Comparison of ENCODE assay signal across 16 cellular contexts in the genomic region with DNA sequence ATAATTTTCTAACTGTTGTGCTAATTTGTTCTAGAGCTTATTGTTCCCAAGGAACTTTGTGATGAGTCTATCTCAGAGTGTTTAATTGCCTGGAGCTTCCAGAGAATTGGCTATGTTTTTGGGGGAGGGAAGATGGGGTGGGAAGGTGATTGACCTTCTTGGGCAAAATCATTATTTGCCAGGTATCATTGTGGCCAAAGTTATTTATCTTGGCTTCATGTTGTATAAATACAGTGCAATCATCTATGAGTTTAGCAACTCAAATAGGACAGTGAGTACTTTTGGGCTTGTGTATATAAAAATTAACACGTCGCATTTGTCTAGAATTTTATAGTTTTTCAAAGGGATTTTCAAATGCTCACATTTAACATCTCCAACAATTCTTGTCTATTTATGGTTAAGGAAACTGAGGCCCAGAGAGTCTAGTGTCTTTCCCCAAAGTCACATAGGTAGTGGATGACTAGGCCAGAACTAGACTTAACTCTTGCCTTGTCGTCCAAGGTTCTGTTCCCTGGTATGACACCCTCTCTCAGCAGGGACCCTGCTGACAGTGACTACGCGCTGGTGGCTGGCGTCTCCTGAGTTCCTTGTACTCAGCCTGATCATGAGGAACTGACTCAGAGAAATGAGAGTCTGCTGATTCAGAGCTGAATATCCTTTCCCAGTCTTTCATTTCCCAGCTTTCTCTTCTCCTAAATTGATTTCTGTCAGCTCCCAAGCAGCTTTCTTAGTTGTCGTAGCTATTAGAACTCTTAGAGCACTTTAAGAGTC. TPM values are rescaled to one million over a fixed set of nuclear protein-coding genes. Genes with fewer than 3 reads are reported as not detected.
DNase-seq lines count a peak whose midpoint lies in the region; ATAC-seq, FAIRE-seq and TF ChIP-seq lines count a peak whose summit lies in the region.
"Had no signal": no experiment of that assay in that cellular context is flagged by ENCODE, and none has a peak within 500 bp of the region (broad histone marks: within the 10 kb centered on the region; RNA-seq: fewer than 3 reads in every experiment).

No MANE protein-coding gene starts in this region.

- no peak overlapping the region for H3K4me3 ChIP-seq in epithelial cell of proximal tubule (ENCODE audit: low read depth, low read length)
- H3K4me3 ChIP-seq in psoas muscle = no peak overlapping the region
- no peak overlapping the region for H3K4me3 ChIP-seq in smooth muscle cell
- H3K4me3 ChIP-seq: gastroesophageal sphincter had no signal

- H4K20me1 ChIP-seq in smooth muscle cell (ENCODE audit: low read depth) = peaks cover 41% of the 10 kb centered on the region

- H3F3A ChIP-seq in smooth muscle cell (ENCODE audit: low read depth) = no peaks in the 10 kb centered on the region

- H3K79me2 ChIP-seq in smooth muscle cell (ENCODE audit: low read depth) = peaks cover 30% of the 10 kb centered on the region

- WGBS in psoas muscle, 3 donors = 82 to 90% (median 88%) methylated on average over 7 of the region's 7 CpGs
- 83% methylated on average over 7 of the region's 7 CpGs for WGBS in smooth muscle cell (ENCODE audit: low lambda C conversion rate)

- FAIRE-seq in RCC 7860 (lab: Jason Lieb, UNC) = peak; percentile 57

- no peaks in the 10 kb centered on the region for H3K9me3 ChIP-seq in psoas muscle
- H3K9me3 ChIP-seq in smooth muscle cell (replicated peaks; ENCODE audit: low read depth) = no peaks in the 10 kb centered on the region
- H3K9me3 ChIP-seq: gastroesophageal sphincter had no signal

- TF ChIP-seq CTCF in epithelial cell of proximal tubule (conservative IDR thresholded peaks at IDR 0.05; ENCODE audit: low read depth, low read length) (no peak), psoas muscle (IDR thresholded peaks at IDR 0.05) (no peak), smooth muscle cell (IDR thresholded peaks at IDR 0.05; ENCODE audit: borderline replicate concordance, insufficient read depth, poor library complexity, severe bottlenecking) (no peak)

- H3K36me3 ChIP-seq in psoas muscle (ENCODE audit: insufficient read depth in 1 of 2, low read depth in 1 of 2) (no peaks in the 10 kb centered on the region), smooth muscle cell (ENCODE audit: low read depth) (no peaks in the 10 kb centered on the region)
- H3K36me3 ChIP-seq: gastroesophageal sphincter had no signal

- H3K27me3 ChIP-seq in psoas muscle (ENCODE audit: insufficient read depth in 3 of 3, low read length in 2 of 3) (no peaks in the 10 kb centered on the region), smooth muscle cell (ENCODE audit: low read depth) (no peaks in the 10 kb centered on the region)
- H3K27me3 ChIP-seq: gastroesophageal sphincter had no signal

- peak; percentile 20 for DNase-seq in Daoy (ENCODE audit: low read depth)
- peak; percentile 73 for DNase-seq in RCC 7860 (ENCODE audit: low spot score)
- DNase-seq in epithelial cell of proximal tubule (ENCODE audit: low read depth) = peak; percentile 64
- DNase-seq in psoas muscle = peak in 1 of 2 donors; percentile 40
- DNase-seq in smooth muscle cell (lab: John Stamatoyannopoulos, UW; ENCODE audit: unreplicated experiment) = no peak
- DNase-seq: activated CD4-positive, alpha-beta memory T cell treated with anti-CD3 and anti-CD28 coated beads for 36 hours; anterior cingulate cortex; CD4-positive, alpha-beta T cell; NCI-H2081; NCI-H774; posterior cingulate gyrus; Right ventricle myocardium superior; stimulated activated CD4-positive, alpha-beta T cell treated with anti-CD3 and anti-CD28 coated beads, Interleukin-2, amount 100 ng/mL, for 24 hours had no signal

- no peak overlapping the region for H2AFZ ChIP-seq in smooth muscle cell (ENCODE audit: low read depth)

- no peak overlapping the region for H3K9ac ChIP-seq in smooth muscle cell (ENCODE audit: low read depth)

- ATAC-seq in psoas muscle = peak; percentile 63 to 85 (median 72)
- ATAC-seq in GM18907 (IDR thresholded peaks at IDR 0.05; ENCODE audit: unreplicated experiment) = no peak
- no peak for ATAC-seq in HG02642 (IDR thresholded peaks at IDR 0.05; ENCODE audit: poor library complexity, unreplicated experiment)
- ATAC-seq: gastroesophageal sphincter had no signal

- H3K4me1 ChIP-seq in psoas muscle (peaks cover 61% of the 10 kb centered on the region), smooth muscle cell (ENCODE audit: low read depth) (no peaks in the 10 kb centered on the region)

- intact Hi-C loops in psoas muscle (cut with DNase I) = no loop called here

- no peak overlapping the region for H3K4me2 ChIP-seq in smooth muscle cell

- H3K27ac ChIP-seq in psoas muscle = peak overlapping the region; percentile 54
- no peak overlapping the region for H3K27ac ChIP-seq in smooth muscle cell (ENCODE audit: low read depth)
- H3K27ac ChIP-seq: gastroesophageal sphincter had no signal

RNA-seq across cellular contexts. Expression of a gene that starts 27.7 kb away (rescaled TPM):
- 5.2 and 12.5 TPM in 2 replicates for total RNA-seq in Daoy (2014; rRNA removed; shearing (Covaris generic))
- total RNA-seq in epithelial cell of proximal tubule = 16.2 and 20.8 TPM in 2 replicates
- total RNA-seq in psoas muscle = 10 to 100 TPM; 31.5 to 92.1 (median 53.4) TPM
- 10 to 100 TPM; 15.6 to 33.3 (median 19.1) TPM for polyA plus RNA-seq in psoas muscle
- 27.6 and 36.3 TPM in 2 replicates for total RNA-seq in smooth muscle cell
- 10.4 and 11.2 TPM in 2 replicates for polyA plus RNA-seq in smooth muscle cell

Comparison
In these comparisons a context has a peak if more than half of its experiments do, and no peak if none do; other contexts are left out.
1. ATAC-seq: peak in psoas muscle (4 of 4); none in GM18907 (single experiment) and HG02642 (single experiment).